Comparison of ENCODE assay signal across 22 cellular contexts in genomic region chr10:12684784-12685183, GRCh38.
"Had no signal": no experiment of that assay in that cellular context is flagged by ENCODE, and none has a peak within 500 bp of the region (broad histone marks: within the 10 kb centered on the region; RNA-seq: fewer than 3 reads in every experiment).

No MANE protein-coding gene starts in this region.

- H3K27me3 ChIP-seq: adrenal gland, breast epithelium had no signal

- ATAC-seq: activated CD4-positive, CD25-positive, alpha-beta regulatory T cell treated with anti-CD3 and anti-CD28 coated beads, Interleukin-2, amount 50 U/mL, for 24 hours had no signal

- H3K4me3 ChIP-seq: adrenal gland, breast epithelium, SK-N-MC had no signal

- H3K4me1 ChIP-seq: adrenal gland, breast epithelium had no signal

- H3K36me3 ChIP-seq: adrenal gland, breast epithelium, WERI-Rb-1 had no signal

- H3K27ac ChIP-seq: adrenal gland, breast epithelium, SK-N-MC, WERI-Rb-1 had no signal

- H3K9me3 ChIP-seq: adrenal gland, breast epithelium had no signal

- DNase-seq: activated CD4-positive, alpha-beta T cell treated with anti-CD3 and anti-CD28 coated beads for 4 hours; activated CD8-positive, alpha-beta memory T cell treated with anti-CD3 and anti-CD28 coated beads, Interleukin-2, amount 50 U/mL, for 4 hours; activated CD8-positive, alpha-beta T cell treated with anti-CD3 and anti-CD28 coated beads for 36 hours; activated naive CD4-positive, alpha-beta T cell treated with anti-CD3 and anti-CD28 coated beads, Interleukin-2, amount 50 U/mL, for 16 hours; activated naive CD8-positive, alpha-beta T cell treated with anti-CD3 and anti-CD28 coated beads, Interleukin-2, amount 10 ng/mL, durations not matched to agents 7 days and 5 days; activated T-cell treated with anti-CD3 and anti-CD28 coated beads, Interleukin-2, amount 50 U/mL, for 72 hours; adrenal gland; anterior cingulate cortex; central memory CD4-positive, alpha-beta T cell; NCI-H1048; NCI-H1417; NCI-H1930; NCI-H2171; NCI-H2227 treated with DMSO at 0.1 percent for 48 hours; NCI-H446 treated with DMSO at 0.1 percent for 48 hours; NCI-H524 treated with DMSO at 0.1 percent for 48 hours; NCI-H82; T-helper 1 cell; WERI-Rb-1 had no signal
